In genomic region chr5:170478306-170478705, GRCh38 we compare ENCODE assay signal across 9 cellular contexts. TPM values are rescaled to one million over a fixed set of nuclear protein-coding genes. Genes with fewer than 3 reads are reported as not detected.
"Had no signal": no experiment of that assay in that cellular context is flagged by ENCODE, and none has a peak within 500 bp of the region (broad histone marks: within the 10 kb centered on the region; RNA-seq: fewer than 3 reads in every experiment).

No MANE protein-coding gene starts in this region.

- H3K4me1 Mint-ChIP-seq: IgD-negative memory B cell had no signal

- H3K4me3 ChIP-seq: GM23248, HAP-1 had no signal

- H3K4me3 Mint-ChIP-seq: HFFc6, IgD-negative memory B cell had no signal

- DNase-seq: GM23248, GOT3, HFFc6 had no signal

- H3K36me3 Mint-ChIP-seq: IgD-negative memory B cell had no signal

- H3K27ac ChIP-seq: GM23248, HL-60 had no signal

- H3K9me3 Mint-ChIP-seq: IgD-negative memory B cell had no signal

- H3K27ac Mint-ChIP-seq: HFFc6, IgD-negative memory B cell had no signal

- H2AFZ ChIP-seq: GM23248 had no signal

- H3K9me3 ChIP-seq: HAP-1 had no signal

- H3K9ac ChIP-seq: GM23248 had no signal

- H3K36me3 ChIP-seq: HAP-1 had no signal

RNA-seq across cellular contexts. Expression of gene KCNIP1, which starts 25.5 kb away (rescaled TPM):
- total RNA-seq: GM23248, H4, HepG2, HFFc6, HT1080 had no signal
- polyA plus RNA-seq: GM23248, HepG2, IgD-negative memory B cell had no signal
